Comparison of ENCODE assay signal across 8 cellular contexts in the genomic region with DNA sequence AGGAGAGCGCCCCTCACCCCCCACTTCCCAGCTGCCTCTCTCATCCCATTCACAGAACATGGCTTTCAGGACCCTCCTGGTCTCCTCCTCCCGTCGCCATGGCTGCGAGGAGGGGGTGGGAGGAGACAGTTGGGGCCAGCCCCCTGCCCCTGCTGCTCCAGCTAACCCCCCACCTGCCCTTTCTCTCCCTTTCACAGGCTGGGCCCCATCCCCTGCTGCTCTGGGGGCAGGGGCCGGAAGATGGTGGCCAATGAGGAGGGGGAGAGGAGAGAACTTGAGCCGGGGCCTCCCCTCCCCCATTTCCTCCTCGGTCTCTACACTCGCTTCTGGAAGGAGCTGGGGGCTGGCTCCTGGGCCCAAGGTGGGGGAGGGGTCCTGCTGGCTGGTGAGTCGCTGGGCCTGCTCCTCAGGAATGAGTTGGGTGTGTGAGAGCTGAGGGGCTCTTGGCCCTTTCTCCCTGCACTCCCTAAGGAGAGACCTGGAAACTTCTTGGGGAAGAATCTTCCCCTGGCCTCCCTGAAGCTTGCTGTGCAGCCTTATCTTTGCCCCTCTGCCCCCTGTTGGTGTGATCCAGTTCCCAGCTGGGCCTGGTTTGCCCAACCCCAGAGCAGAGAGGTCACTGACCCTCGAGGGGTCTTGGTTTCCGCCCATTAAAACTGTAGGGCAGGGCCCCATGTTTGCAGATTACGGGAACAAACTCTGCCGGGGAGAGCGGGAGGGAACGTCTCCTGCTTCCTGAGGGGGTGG. TPM values are rescaled to one million over a fixed set of nuclear protein-coding genes. Genes with fewer than 3 reads are reported as not detected.
DNase-seq lines count a peak whose midpoint lies in the region; ATAC-seq and TF ChIP-seq lines count a peak whose summit lies in the region.

No MANE protein-coding gene starts in this region.

- WGBS in urinary bladder = 8% methylated on average over 15 of the region's 15 CpGs

- H3K4me3 ChIP-seq in A673 (ENCODE audit: low read depth, low read length, poor library complexity, severe bottlenecking) (peak overlapping the region; percentile 72), ascending aorta (peak overlapping the region; percentile 86 to 94), urinary bladder (ENCODE audit: low read depth, low read length) (peak overlapping the region; percentile 58)

- no TSS peak for BruUV-seq in A673 (replicated peaks; lab: Mats Ljungman, UMichigan)

- POLR2A ChIA-PET in A673 (lab: Charles Lee; ENCODE audit: low non-redundant PET) = interaction anchor here (0.7 kb wide), 1 partner anchor 35 kb away, joined by 4 read pairs; no protein-coding TSS in a partner anchor

- intact Hi-C loops in A673 (cut with micrococcal nuclease; ENCODE audit: unreplicated experiment) (loop anchor here (10.0 kb wide), 3 partner anchors 145 to 935 kb away; partner anchors contain the start of genes LPXN and ZFP91), ascending aorta (cut with DNase I) (loop anchor here (2.0 kb wide), 1 partner anchor 43 kb away; the partner anchor contains the start of gene SERPING1)

- ATAC-seq in HG03108 (IDR thresholded peaks at IDR 0.05; ENCODE audit: unreplicated experiment) = no peak

- DNase-seq in A673 (ENCODE audit: low spot score) (peak; percentile 92), HT1080 (ENCODE audit: low read depth) (peak; percentile 80), ascending aorta (ENCODE audit: low spot score in 2 of 2) (no peak), left kidney (ENCODE audit: low read depth, low spot score) (peak; percentile 100), cerebellum (ENCODE audit: low spot score) (no peak)
- no peak for DNase-seq in stimulated activated CD4-positive, alpha-beta T cell treated with anti-CD3 and anti-CD28 coated beads, Interleukin-1b, Interleukin-23, amount 100 ng/mL, for 48 hours

- TF ChIP-seq CTCF in A673 (conservative IDR thresholded peaks at IDR 0.05; ENCODE audit: low read depth, low read length) = 0 out of 2 replicates have a peak, but pooled peaks have one; percentile 15
- TF ChIP-seq CTCF in ascending aorta (IDR thresholded peaks at IDR 0.05) = no peak

- peaks cover 9% of the 10 kb centered on the region for H3K36me3 ChIP-seq in A673 (ENCODE audit: insufficient read depth, low read length, poor library complexity, severe bottlenecking)
- H3K36me3 ChIP-seq in ascending aorta = no peaks in the 10 kb centered on the region
- no peaks in the 10 kb centered on the region for H3K36me3 ChIP-seq in urinary bladder (ENCODE audit: insufficient read depth)

- H3K27ac ChIP-seq in A673 (ENCODE audit: low read depth, low read length, poor library complexity, severe bottlenecking) (peak overlapping the region; percentile 97), ascending aorta (no peak overlapping the region), urinary bladder (ENCODE audit: low read depth) (no peak overlapping the region)

- H3K9me3 ChIP-seq in A673 (ENCODE audit: low read depth, low read length, poor library complexity, severe bottlenecking) (no peaks in the 10 kb centered on the region), ascending aorta (no peaks in the 10 kb centered on the region)

- H3K4me1 ChIP-seq in A673 (ENCODE audit: insufficient read depth, low read length, poor library complexity, severe bottlenecking) = peaks cover 34% of the 10 kb centered on the region
- peaks cover 3 to 29% of the 10 kb centered on the region in 2 donors for H3K4me1 ChIP-seq in ascending aorta
- H3K4me1 ChIP-seq in urinary bladder (ENCODE audit: insufficient read depth) = no peaks in the 10 kb centered on the region

- CTCF ChIA-PET in A673 (lab: Charles Lee) = interaction anchor here (0.5 to 2.9 kb wide), 5 partner anchors 51 to 294 kb away, joined by 3 to 50 read pairs (median 5); partner anchors contain the start of gene UBE2L6

- H3K27me3 ChIP-seq in A673 (replicated peaks; ENCODE audit: insufficient read depth, low read depth, low read length, poor library complexity) = no peaks in the 10 kb centered on the region
- H3K27me3 ChIP-seq in ascending aorta = no peaks in the 10 kb centered on the region

RNA-seq across cellular contexts. Expression of gene YPEL4, which starts 10.2 kb away (rescaled TPM):
- total RNA-seq in A673 (2021) (0.20 TPM in 1 of 2 replicates, not detected in the other), ascending aorta (not detected), urinary bladder (1.7 TPM), cerebellum (1.8 TPM)
- total RNA-seq in HT1080 (2014; rRNA removed; shearing (Covaris generic)) = 0.42 and 0.84 TPM in 2 replicates
- polyA plus RNA-seq in HT1080 (2015; cell fraction: cytosol; rRNA removed) = 0.45 and 0.66 TPM in 2 replicates
- 1.9 and 2.7 TPM in 2 replicates for polyA plus RNA-seq in HT1080 (2015; cell fraction: nucleus; rRNA removed)
- 3.5 TPM for polyA plus RNA-seq in urinary bladder

RNA-seq across cellular contexts. Expression of gene CLP1, which starts 18.1 kb away (rescaled TPM):
- total RNA-seq in A673 (2021) (23.4 and 26.8 TPM in 2 replicates), ascending aorta (1.2 TPM), urinary bladder (14.1 TPM), cerebellum (8.3 TPM)
- total RNA-seq in HT1080 (2014; rRNA removed; shearing (Covaris generic)) = 41.5 and 42.9 TPM in 2 replicates
- 23.8 and 27.2 TPM in 2 replicates for polyA plus RNA-seq in HT1080 (2015; cell fraction: cytosol; rRNA removed)
- 36.9 and 40.1 TPM in 2 replicates for polyA plus RNA-seq in HT1080 (2015; cell fraction: nucleus; rRNA removed)
- polyA plus RNA-seq in urinary bladder = 12.7 TPM

RNA-seq across cellular contexts. Expression of gene ZDHHC5, which starts 28.4 kb away (rescaled TPM):
- 72.9 and 76.9 TPM in 2 replicates for total RNA-seq in A673 (2021)
- total RNA-seq in HT1080 (2014; rRNA removed; shearing (Covaris generic)) = 36.9 and 59.0 TPM in 2 replicates
- polyA plus RNA-seq in HT1080 (2015; cell fraction: cytosol; rRNA removed) = 53.8 and 54.6 TPM in 2 replicates
- polyA plus RNA-seq in HT1080 (2015; cell fraction: nucleus; rRNA removed) = 72.7 and 73.3 TPM in 2 replicates
- total RNA-seq in ascending aorta = 26.2 TPM
- 29.9 TPM for total RNA-seq in urinary bladder
- polyA plus RNA-seq in urinary bladder = 36.4 TPM
- total RNA-seq in cerebellum = 23.0 TPM

RNA-seq across cellular contexts. Expression of gene SERPING1, which starts 42.0 kb away (rescaled TPM):
- total RNA-seq in A673 (2021) = 5.2 and 7.0 TPM in 2 replicates
- total RNA-seq in HT1080 (2014; rRNA removed; shearing (Covaris generic)) = not detected in 2 replicates
- 0.05 TPM in 1 of 2 replicates, not detected in the other for polyA plus RNA-seq in HT1080 (2015; cell fraction: cytosol; rRNA removed)
- not detected in 2 replicates for polyA plus RNA-seq in HT1080 (2015; cell fraction: nucleus; rRNA removed)
- 607 TPM for total RNA-seq in ascending aorta
- total RNA-seq in urinary bladder = 53.6 TPM
- polyA plus RNA-seq in urinary bladder = 806 TPM
- 16.7 TPM for total RNA-seq in cerebellum

Comparison
In these comparisons a context has a peak if more than half of its experiments do, and no peak if none do; other contexts are left out.
1. DNase-seq: peak in A673 (single experiment), HT1080 (single experiment) and left kidney (single experiment); none in ascending aorta (0 of 2), stimulated activated CD4-positive, alpha-beta T cell treated with anti-CD3 and anti-CD28 coated beads, Interleukin-1b, Interleukin-23, amount 100 ng/mL, for 48 hours (single experiment) and cerebellum (single experiment).
2. Peak in every context shown above with its lines, with median percentiles within 50 percentile points of each other: H3K4me3 ChIP-seq.